ENCODE assay signal across 1 cellular context in genomic region chr4:145482209-145483021, GRCh38.
TF ChIP-seq lines count a peak whose summit lies in the region.

No MANE protein-coding gene starts in this region.

TF ChIP-seq in HEK293, 187 proteins besides CTCF, POLR2A, EP300 and RAD21 (continued from another document):
- TF ChIP-seq PRDM2 (tag by site-specific recombination; IDR thresholded peaks at IDR 0.05; ENCODE audit: borderline replicate concordance) (no peak), ZNF175 (tag by site-specific recombination; IDR thresholded peaks at IDR 0.05) (no peak), PRDM1 (tag by site-specific recombination; IDR thresholded peaks at IDR 0.05) (peak; percentile 49; the same call in 1 of the 2 replicates), YY1 (tag by site-specific recombination; IDR thresholded peaks at IDR 0.05) (peak; percentile 49), ZNF223 (tag by site-specific recombination; IDR thresholded peaks at IDR 0.05) (no peak), ZNF311 (tag by site-specific recombination; IDR thresholded peaks at IDR 0.05; ENCODE audit: borderline replicate concordance) (no peak), OVOL3 (tag by site-specific recombination; IDR thresholded peaks at IDR 0.05) (no peak), ZNF202 (tag by site-specific recombination; IDR thresholded peaks at IDR 0.05; ENCODE audit: borderline replicate concordance) (no peak), ZEB2 (tag by site-specific recombination; IDR thresholded peaks at IDR 0.05) (peak; percentile 61)
